ENCODE assay signal across 13 cellular contexts in genomic region chr2:163667064-163667887, GRCh38.
A peak's percentile ranks its signal among the peaks of the same experiment; 100 is the strongest.
DNase-seq lines count a peak whose midpoint lies in the region; ATAC-seq and TF ChIP-seq lines count a peak whose summit lies in the region.
"Had no signal": no experiment of that assay in that cellular context is flagged by ENCODE, and none has a peak within 500 bp of the region (broad histone marks: within the 10 kb centered on the region; RNA-seq: fewer than 3 reads in every experiment).

No MANE protein-coding gene starts in this region.

- no TSS peak for BruUV-seq in A673 (replicated peaks; lab: Mats Ljungman, UMichigan)
- BruUV-seq in IMR-90 (replicated peaks; lab: Mats Ljungman, UMichigan) = no TSS peak

- peaks cover 3% of the 10 kb centered on the region for H3K9me3 Mint-ChIP-seq in chondrocyte (ENCODE audit: low read depth)
- H3K9me3 Mint-ChIP-seq: H9 had no signal

- dilution Hi-C loops in IMR-90 (cut with HindIII; ENCODE audit: low sequenced_read_pairs, unreplicated experiment) = no loop called here

- H3K27ac ChIP-seq in A673 (ENCODE audit: low read depth, low read length, poor library complexity, severe bottlenecking) (no peak overlapping the region), IMR-90 (ENCODE audit: insufficient read depth, low read length) (no peak overlapping the region), sigmoid colon (peak overlapping the region in 2 of 4 donors; percentile 25 to 50)

- H3K4me3 Mint-ChIP-seq in chondrocyte (ENCODE audit: unreplicated experiment) = no peak overlapping the region
- H3K4me3 Mint-ChIP-seq: activated naive CD8-positive, alpha-beta T cell; H9 had no signal

- WGBS in IMR-90 (ENCODE audit: extremely low coverage in 2 of 2, insufficient read length in 1 of 2), 2 experiments = 50% methylated on average over 2 of the region's 4 CpGs; no CpG with 5 or more reads in 1 of the 2 experiments
- WGBS in sigmoid colon, 2 donors = 53 to 65% methylated on average over 4 of the region's 4 CpGs

- H2AK5ac ChIP-seq in IMR-90 (ENCODE audit: low read depth, low read length) = no peak overlapping the region

- TF ChIP-seq RAD21 in IMR-90 (IDR thresholded peaks at IDR 0.05; ENCODE audit: low read length) = no peak

- H3K4me1 ChIP-seq in A673 (ENCODE audit: insufficient read depth, low read length, poor library complexity, severe bottlenecking) (no peaks in the 10 kb centered on the region), IMR-90 (ENCODE audit: control insufficient read depth, insufficient read depth, low read length) (peaks cover 6% of the 10 kb centered on the region; the same call in 1 of the 2 replicates), sigmoid colon (peaks cover 0 to 22% (median 16%) of the 10 kb centered on the region in 4 donors)

- H4K91ac ChIP-seq in IMR-90 (ENCODE audit: insufficient read depth, low read depth, low read length) = no peak overlapping the region

- H3K4ac ChIP-seq in IMR-90 (ENCODE audit: low read depth, low read length) = no peak overlapping the region

- no peak overlapping the region for H2AK9ac ChIP-seq in IMR-90 (replicated peaks; ENCODE audit: low read depth, low read length, poor library complexity)

- H3K9me1 ChIP-seq in IMR-90 (ENCODE audit: insufficient read depth, low read length) = peaks cover 2% of the 10 kb centered on the region; the same call in 1 of the 2 replicates

- peaks cover 58% of the 10 kb centered on the region for H3K4me1 Mint-ChIP-seq in chondrocyte (ENCODE audit: low read depth)

- TF ChIP-seq POLR2A in IMR-90 (IDR thresholded peaks at IDR 0.05; ENCODE audit: low read depth, low read length) (no peak), sigmoid colon (IDR thresholded peaks at IDR 0.05) (no peak)

- H4K20me1 ChIP-seq in IMR-90 (ENCODE audit: insufficient read depth, low read length) = no peaks in the 10 kb centered on the region

- no peak overlapping the region for H3K56ac ChIP-seq in IMR-90 (ENCODE audit: extremely low read depth, insufficient read depth, low read length)

- H3K79me1 ChIP-seq in IMR-90 (ENCODE audit: low read depth in 1 of 2, low read length in 2 of 2) = no peaks in the 10 kb centered on the region

- H2BK20ac ChIP-seq in IMR-90 (ENCODE audit: low read depth, low read length) = peak overlapping the region; percentile 39; the same call in 1 of the 2 replicates

- TF ChIP-seq CTCF in A673 (conservative IDR thresholded peaks at IDR 0.05; ENCODE audit: low read depth, low read length) (no peak), IMR-90 (conservative IDR thresholded peaks at IDR 0.05; ENCODE audit: low read depth, low read length) (no peak), chondrocyte (IDR thresholded peaks at IDR 0.05) (no peak), sigmoid colon (IDR thresholded peaks at IDR 0.05) (no peak)

- H3K9me3 ChIP-seq in A673 (ENCODE audit: low read depth, low read length, poor library complexity, severe bottlenecking) = no peaks in the 10 kb centered on the region
- no peaks in the 10 kb centered on the region for H3K9me3 ChIP-seq in IMR-90 (ENCODE audit: control insufficient read depth, insufficient read depth, low read length)
- no peaks in the 10 kb centered on the region for H3K9me3 ChIP-seq in sigmoid colon
- H3K9me3 ChIP-seq: transverse colon had no signal

- no peak overlapping the region for H2BK120ac ChIP-seq in IMR-90 (ENCODE audit: low read depth, low read length)

- H2AFZ ChIP-seq in IMR-90 (replicated peaks; ENCODE audit: low read length, poor library complexity) = no peak overlapping the region

- H3K27me3 ChIP-seq in A673 (replicated peaks; ENCODE audit: insufficient read depth, low read depth, low read length, poor library complexity) = peaks cover 9% of the 10 kb centered on the region
- H3K27me3 ChIP-seq in IMR-90 (ENCODE audit: control insufficient read depth, insufficient read depth, low read length) = no peaks in the 10 kb centered on the region
- no peaks in the 10 kb centered on the region for H3K27me3 ChIP-seq in sigmoid colon
- H3K27me3 ChIP-seq: transverse colon had no signal

- intact Hi-C loops in A673 (cut with micrococcal nuclease; ENCODE audit: unreplicated experiment) = no loop called here
- intact Hi-C loops in IMR-90 (cut with micrococcal nuclease) = loop anchor here (10.0 kb wide), 1 partner anchor 322 kb away; no protein-coding TSS in a partner anchor
- intact Hi-C loops in sigmoid colon (cut with DNase I) = no loop called here

- H3K4me2 ChIP-seq in IMR-90 (ENCODE audit: low read depth, low read length) = no peak overlapping the region

- no peak overlapping the region for H3K9ac ChIP-seq in IMR-90 (ENCODE audit: low read depth, low read length)

- peak; percentile 92 for ATAC-seq in IMR-90 (ENCODE audit: low read depth)
- no peak for ATAC-seq in HG02759 (IDR thresholded peaks at IDR 0.05; ENCODE audit: unreplicated experiment)
- ATAC-seq in HG02970 (IDR thresholded peaks at IDR 0.05; ENCODE audit: low FRiP score, unreplicated experiment) = no peak

- H2BK15ac ChIP-seq in IMR-90 (ENCODE audit: low read depth, low read length) = no peak overlapping the region

- POLR2A ChIA-PET in A673 (lab: Charles Lee; ENCODE audit: low non-redundant PET) = interaction anchor here (0.7 kb wide), 1 partner anchor 625 kb away, joined by 13 read pairs; no protein-coding TSS in a partner anchor
- POLR2A ChIA-PET in IMR-90 (lab: Charles Lee; ENCODE audit: unreplicated experiment) = no interaction called here

- H3K36me3 ChIP-seq in A673 (ENCODE audit: insufficient read depth, low read length, poor library complexity, severe bottlenecking) = no peaks in the 10 kb centered on the region
- no peaks in the 10 kb centered on the region for H3K36me3 ChIP-seq in IMR-90 (ENCODE audit: control insufficient read depth, insufficient read depth, low read length)
- no peaks in the 10 kb centered on the region for H3K36me3 ChIP-seq in sigmoid colon
- H3K36me3 ChIP-seq: transverse colon had no signal

- H3K36me3 Mint-ChIP-seq in chondrocyte (ENCODE audit: low read depth) = peaks cover 8% of the 10 kb centered on the region
- H3K36me3 Mint-ChIP-seq: activated naive CD8-positive, alpha-beta T cell had no signal

- H3K23ac ChIP-seq in IMR-90 (ENCODE audit: low read depth, low read length) = no peak overlapping the region

- peak overlapping the region; percentile 53 for H2BK5ac ChIP-seq in IMR-90 (ENCODE audit: low read depth, low read length, poor library complexity, severe bottlenecking)

- H3K27me3 Mint-ChIP-seq in chondrocyte (ENCODE audit: low read depth) = no peaks in the 10 kb centered on the region
- H3K27me3 Mint-ChIP-seq: activated naive CD8-positive, alpha-beta T cell had no signal

- H3K14ac ChIP-seq in IMR-90 (replicated peaks; ENCODE audit: low read depth, low read length) = no peak overlapping the region

- peak overlapping the region; percentile 57 for H3K27ac Mint-ChIP-seq in chondrocyte (ENCODE audit: unreplicated experiment)
- H3K27ac Mint-ChIP-seq: activated naive CD8-positive, alpha-beta T cell had no signal

- H3K18ac ChIP-seq in IMR-90 (ENCODE audit: low read depth, low read length) = peak overlapping the region; percentile 41; the same call in 1 of the 2 replicates

- DNase-seq in A673 (ENCODE audit: low spot score) (peak; percentile 12), IMR-90 (peak; percentile 94), chondrocyte (ENCODE audit: low spot score) (no peak), kidney glomerular epithelial cell (lab: John Stamatoyannopoulos, UW) (peak; percentile 89), sigmoid colon (no peak), NCI-H510A treated with DMSO at 0.1 percent for 48 hours (lab: John Stamatoyannopoulos, UW) (no peak)
- DNase-seq: C1 segment of cervical spinal cord, H9, NCI-H524 treated with DMSO at 0.1 percent for 48 hours, transverse colon had no signal

- H3K4me3 ChIP-seq in A673 (ENCODE audit: low read depth, low read length, poor library complexity, severe bottlenecking) (no peak overlapping the region), IMR-90 (ENCODE audit: insufficient read depth, low read depth, low read length) (no peak overlapping the region), sigmoid colon (no peak overlapping the region)
- H3K4me3 ChIP-seq: transverse colon had no signal

- in situ Hi-C loops in IMR-90 (cut with MboI; ENCODE audit: low sequenced_read_pairs) = no loop called here

- no peak for TF ChIP-seq EP300 in sigmoid colon (IDR thresholded peaks at IDR 0.05)

- H4K5ac ChIP-seq in IMR-90 (ENCODE audit: low read depth, low read length) = no peak overlapping the region

- CTCF ChIA-PET in A673 (lab: Charles Lee) (no interaction called here), IMR-90 (lab: Yijun Ruan, JAX) (no interaction called here)

- H4K8ac ChIP-seq in IMR-90 (ENCODE audit: low read depth in 2 of 2, low read length in 2 of 2) = no peak overlapping the region; a peak in 1 of 4 replicates

TF ChIP-seq in IMR-90, 13 proteins besides CTCF, POLR2A, EP300 and RAD21:
- TF ChIP-seq MAFK (IDR thresholded peaks at IDR 0.05; ENCODE audit: low read depth, low read length) (no peak), RCOR1 (IDR thresholded peaks at IDR 0.05; ENCODE audit: insufficient replicate concordance, low read length) (peak; percentile 83), BHLHE40 (IDR thresholded peaks at IDR 0.05; ENCODE audit: low read depth, low read length) (peak; percentile 96), CHD1 (IDR thresholded peaks at IDR 0.05; ENCODE audit: low read depth, low read length) (no peak), FOS (IDR thresholded peaks at IDR 0.05; ENCODE audit: low read depth, low read length) (0 out of 2 replicates have a peak, but pooled peaks have one; percentile 25), CEBPB (IDR thresholded peaks at IDR 0.05; ENCODE audit: low read depth, low read length) (0 out of 2 replicates have a peak, but pooled peaks have one; percentile 3)
TF ChIP-seq in IMR-90: peak in this region for 4.

Comparison
In these comparisons a context has a peak if more than half of its experiments do, and no peak if none do; other contexts are left out.
1. DNase-seq: peak in A673 (single experiment), IMR-90 (single experiment) and kidney glomerular epithelial cell (single experiment); none in chondrocyte (single experiment), sigmoid colon (single experiment) and NCI-H510A treated with DMSO at 0.1 percent for 48 hours (single experiment).